Comparison of ENCODE assay signal across 8 cellular contexts in the genomic region with DNA sequence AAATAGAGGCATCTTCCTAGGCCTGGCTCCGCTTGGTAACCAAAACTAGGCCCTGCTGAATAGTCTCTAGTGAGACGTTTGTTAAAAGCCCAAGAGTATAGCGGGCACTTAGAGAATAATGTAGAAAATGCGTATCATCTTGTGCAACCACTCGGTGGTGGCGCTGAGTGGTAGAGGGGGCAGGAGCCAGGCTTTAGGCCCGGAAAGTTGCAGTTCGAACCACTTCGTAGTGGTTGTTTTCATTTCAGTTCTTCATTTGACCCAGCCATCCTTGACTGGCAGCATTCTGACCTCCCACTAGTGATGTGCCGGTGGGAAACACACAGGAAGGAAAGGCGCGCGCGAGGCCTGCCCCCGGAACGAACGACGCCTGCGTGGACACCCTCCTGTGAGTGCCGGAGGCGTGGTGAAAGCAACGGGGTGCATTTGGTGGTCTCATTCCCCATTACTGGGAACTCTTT. TPM values are rescaled to one million over a fixed set of nuclear protein-coding genes. Genes with fewer than 3 reads are reported as not detected.
A peak's percentile ranks its signal among the peaks of the same experiment; 100 is the strongest.
DNase-seq lines count a peak whose midpoint lies in the region; ATAC-seq, FAIRE-seq and TF ChIP-seq lines count a peak whose summit lies in the region.

No MANE protein-coding gene starts in this region.

- no peaks in the 10 kb centered on the region for H3K9me1 ChIP-seq in K562 (ENCODE audit: control insufficient read depth, insufficient read depth, low read length)

- no peak for TF ChIP-seq POLR2A in K562 (conservative IDR thresholded peaks at IDR 0.05)

- TF ChIP-seq CTCF in GM12864 (IDR thresholded peaks at IDR 0.05; ENCODE audit: low read depth, low read length, missing control alignments) = no peak
- no peak for TF ChIP-seq CTCF in K562 (IDR thresholded peaks at IDR 0.05 in 2 of 3, conservative IDR thresholded peaks at IDR 0.05 in 1 of 3; ENCODE audit: insufficient read depth in 2 of 3, low read depth in 1 of 3, low read length in 3 of 3)
- no peak for TF ChIP-seq CTCF in nephron progenitor cell (IDR thresholded peaks at IDR 0.05)
- TF ChIP-seq CTCF in WERI-Rb-1 (IDR thresholded peaks at IDR 0.05; ENCODE audit: low read depth, low read length) = no peak

- no peaks in the 10 kb centered on the region for H3K79me2 ChIP-seq in K562 (ENCODE audit: control insufficient read depth, insufficient read depth, low read length)

- in situ Hi-C loops in K562 (cut with MboI) = no loop called here

- POLR2A ChIA-PET in K562 (lab: Yijun Ruan, JAX) = interaction anchor here (0.8 to 1.7 kb wide), 4 partner anchors 11 to 866 kb away, joined by 5 to 8 read pairs (median 6); partner anchors contain the start of gene ZSCAN12

- peak overlapping the region in 1 of 2 experiments; percentile 29; a peak in 1 of 4 replicates for H3K9ac ChIP-seq in K562 (ENCODE audit: insufficient read depth in 1 of 2, low read depth in 2 of 2, low read length in 2 of 2)

- H3K4me2 ChIP-seq in K562 (ENCODE audit: insufficient read depth, low read length) = peak overlapping the region; percentile 98

- no peak for TF ChIP-seq EP300 in K562 (IDR thresholded peaks at IDR 0.05; ENCODE audit: low read length)

- no peak overlapping the region for H3K27ac Mint-ChIP-seq in nephron progenitor cell

- peaks cover 19 to 30% of the 10 kb centered on the region in 2 experiments for H3K4me1 ChIP-seq in K562 (replicated peaks in 1 of 2; ENCODE audit: control insufficient read depth in 2 of 2, insufficient read depth in 2 of 2, low read length in 2 of 2)

- H3K27me3 ChIP-seq in K562 (ENCODE audit: control insufficient read depth in 2 of 2, insufficient read depth in 2 of 2, low read length in 2 of 2) (no peaks in the 10 kb centered on the region), WERI-Rb-1 (ENCODE audit: insufficient read depth, low read depth, severe bottlenecking) (no peaks in the 10 kb centered on the region)

- CTCF ChIA-PET in K562 (lab: Yijun Ruan, JAX; ENCODE audit: low intra/inter-chr PET ratio) = no interaction called here

- H3K9me3 ChIP-seq in K562 (replicated peaks; ENCODE audit: control insufficient read depth, insufficient read depth, low read depth, low read length) (no peaks in the 10 kb centered on the region), WERI-Rb-1 (ENCODE audit: severe bottlenecking) (peaks cover 9% of the 10 kb centered on the region)

- H3K36me3 Mint-ChIP-seq in nephron progenitor cell (ENCODE audit: low read depth) = peaks cover 13% of the 10 kb centered on the region

- peak overlapping the region; percentile 56 for H2AFZ ChIP-seq in K562 (ENCODE audit: low read depth, low read length)

- H3K27ac ChIP-seq in K562 (ENCODE audit: extremely low read depth, low read depth, low read length) = no peak overlapping the region; the same call in 2 of the 3 replicates
- no peak overlapping the region for H3K27ac ChIP-seq in WERI-Rb-1

- WGBS in K562 (ENCODE audit: insufficient coverage, low coverage, missing lambda C conversion rate) = 77% methylated on average over 20 of the region's 22 CpGs

- no peak for TF ChIP-seq RAD21 in K562 (CRISPR knock-in tag; conservative IDR thresholded peaks at IDR 0.05 in 1 of 2, IDR thresholded peaks at IDR 0.05 in 1 of 2)

- H3K27me3 Mint-ChIP-seq in nephron progenitor cell (ENCODE audit: low read depth, poor library complexity) = peaks cover 56% of the 10 kb centered on the region

- H3K4me3 Mint-ChIP-seq in nephron progenitor cell = peak overlapping the region; percentile 81

- no peak for DNase-seq in GM12864 (ENCODE audit: low read depth)
- DNase-seq in NCI-H82 treated with DMSO at 0.1 percent for 48 hours (lab: John Stamatoyannopoulos, UW; ENCODE audit: unreplicated experiment) = peak; percentile 43
- DNase-seq in K562 (ENCODE audit: extremely low read depth in 1 of 4, low spot score in 3 of 4) = no peak
- DNase-seq in nephron progenitor cell = peak; percentile 55
- no peak for DNase-seq in WERI-Rb-1
- no peak for DNase-seq in NCI-H1092 treated with DMSO at 0.1 percent for 48 hours (lab: John Stamatoyannopoulos, UW)

- ATAC-seq in K562 (no peak), HG02798 (IDR thresholded peaks at IDR 0.05; ENCODE audit: poor library complexity, unreplicated experiment) (no peak), HG03565 (IDR thresholded peaks at IDR 0.05; ENCODE audit: unreplicated experiment) (no peak)

- H3K4me1 Mint-ChIP-seq in nephron progenitor cell = peaks cover 30% of the 10 kb centered on the region

- H3K36me3 ChIP-seq in K562 (ENCODE audit: control insufficient read depth, insufficient read depth, low read length) (no peaks in the 10 kb centered on the region), WERI-Rb-1 (no peaks in the 10 kb centered on the region)

- H3K9me3 Mint-ChIP-seq in nephron progenitor cell = peaks cover 21% of the 10 kb centered on the region

- FAIRE-seq in K562 (lab: Jason Lieb, UNC) = no peak

- H4K20me1 ChIP-seq in K562 (replicated peaks; ENCODE audit: control insufficient read depth, insufficient read depth, low read length) = no peaks in the 10 kb centered on the region

- H3K4me3 ChIP-seq in GM12864 (ENCODE audit: low read depth, low read length) (peak overlapping the region; percentile 40), K562 (no peak overlapping the region), WERI-Rb-1 (ENCODE audit: low read depth, low read length) (no peak overlapping the region)

- no TSS peak for BruUV-seq in K562 (replicated peaks; lab: Mats Ljungman, UMichigan)

- intact Hi-C loops in K562 (cut with micrococcal nuclease) = loop anchor here (2.0 kb wide), 4 partner anchors 47 to 143 kb away; no protein-coding TSS in a partner anchor

TF ChIP-seq in K562, 482 proteins besides CTCF, POLR2A, EP300 and RAD21 (continues in another document):
- TF ChIP-seq MED1 (CRISPR knock-in tag; IDR thresholded peaks at IDR 0.05; ENCODE audit: borderline replicate concordance) (no peak), SAFB2 (IDR thresholded peaks at IDR 0.05; ENCODE audit: borderline replicate concordance, low read depth, low read length, severe bottlenecking) (no peak), GTF3C2 (IDR thresholded peaks at IDR 0.05; ENCODE audit: borderline replicate concordance, extremely low read depth, insufficient read length) (no peak), SREBF2 (CRISPR knock-in tag; IDR thresholded peaks at IDR 0.05) (0 out of 2 replicates have a peak, but pooled peaks have one; percentile 59)

RNA-seq across cellular contexts. Expression of gene GPX5, which starts 18.0 kb away (rescaled TPM):
- not detected in 2 replicates for total RNA-seq in K562 (2011; cell fraction: chromatin; rRNA removed; ENCODE audit: low replicate concordance)
- not detected in 2 replicates for total RNA-seq in K562 (2011; cell fraction: nucleolus; rRNA removed)
- 0.22 TPM in 1 of 2 replicates, not detected in the other for total RNA-seq in K562 (2011; cell fraction: nucleoplasm; rRNA removed)
- total RNA-seq in K562 (2014; rRNA removed) = not detected in 2 replicates
- 0.18 TPM in 1 of 2 replicates, not detected in the other for total RNA-seq in K562 (2014; rRNA removed; fragmentation: Illumina TruSeq; extraction: Trizol)
- total RNA-seq in K562 (2015; rRNA removed; fragmentation: Illumina TruSeq; extraction: Trizol) = not detected in 2 replicates
- not detected in 2 replicates for total RNA-seq in K562 (2021)
- polyA plus RNA-seq in K562 (2011; rRNA removed) = not detected in 2 replicates
- not detected in 2 replicates for polyA plus RNA-seq in K562 (2011; cell fraction: cytosol; rRNA removed)
- polyA plus RNA-seq in K562 (2011; cell fraction: nucleus; rRNA removed) = not detected in 2 replicates
- 0.08 and 1.9 TPM in 2 replicates for polyA plus RNA-seq in K562 (2012)
- polyA plus RNA-seq in K562 (2014; fragmentation: Illumina TruSeq; extraction: Trizol) = not detected in 2 replicates
- under 1 TPM in 1 of 2 experiments, not detected in 1; 0.15 TPM for polyA plus RNA-seq in K562 (2014; fragmentation: Nextera tagmentation; extraction: Ambion mirVana)
- 0.07 TPM in 1 of 2 replicates, not detected in the other for polyA plus RNA-seq in K562 (2014; rRNA removed)
- polyA minus RNA-seq in K562 (2011; rRNA and poly(A)+ RNA removed) = 0.14 TPM in 1 of 2 replicates, not detected in the other
- not detected in 2 replicates for polyA minus RNA-seq in K562 (2011; cell fraction: cytosol; rRNA and poly(A)+ RNA removed)
- not detected in 2 replicates for polyA minus RNA-seq in K562 (2011; cell fraction: nucleus; rRNA and poly(A)+ RNA removed)

RNA-seq across cellular contexts. Expression of gene GPX6, which starts 28.1 kb away (rescaled TPM):
- not detected in 2 replicates for total RNA-seq in K562 (2011; cell fraction: chromatin; rRNA removed; ENCODE audit: low replicate concordance)
- not detected in 2 replicates for total RNA-seq in K562 (2011; cell fraction: nucleolus; rRNA removed)
- total RNA-seq in K562 (2011; cell fraction: nucleoplasm; rRNA removed) = not detected in 2 replicates
- total RNA-seq in K562 (2014; rRNA removed) (not detected in 2 replicates), K562 (2014; rRNA removed; fragmentation: Illumina TruSeq; extraction: Trizol) (not detected in 2 replicates), K562 (2015; rRNA removed; fragmentation: Illumina TruSeq; extraction: Trizol) (not detected in 2 replicates), K562 (2021) (not detected in 2 replicates)
- polyA plus RNA-seq in K562 (2011; rRNA removed) (not detected in 2 replicates), K562 (2014; fragmentation: Illumina TruSeq; extraction: Trizol) (not detected in 2 replicates), K562 (2014; fragmentation: Nextera tagmentation; extraction: Ambion mirVana) (not detected), K562 (2014; rRNA removed) (not detected in 2 replicates)
- polyA plus RNA-seq in K562 (2011; cell fraction: cytosol; rRNA removed) = not detected in 2 replicates
- not detected in 2 replicates for polyA plus RNA-seq in K562 (2011; cell fraction: nucleus; rRNA removed)
- not detected in 2 replicates for polyA plus RNA-seq in K562 (2012)
- not detected in 2 replicates for polyA minus RNA-seq in K562 (2011; rRNA and poly(A)+ RNA removed)
- polyA minus RNA-seq in K562 (2011; cell fraction: cytosol; rRNA and poly(A)+ RNA removed) = not detected in 2 replicates
- polyA minus RNA-seq in K562 (2011; cell fraction: nucleus; rRNA and poly(A)+ RNA removed) = not detected in 2 replicates

Comparison
In these comparisons a context has a peak if more than half of its experiments do, and no peak if none do; other contexts are left out.
1. DNase-seq: peak in NCI-H82 treated with DMSO at 0.1 percent for 48 hours (single experiment) and nephron progenitor cell (single experiment); none in GM12864 (single experiment), K562 (0 of 4), WERI-Rb-1 (single experiment) and NCI-H1092 treated with DMSO at 0.1 percent for 48 hours (single experiment).